1 cellular context compared by ENCODE assay signal in the genomic region with DNA sequence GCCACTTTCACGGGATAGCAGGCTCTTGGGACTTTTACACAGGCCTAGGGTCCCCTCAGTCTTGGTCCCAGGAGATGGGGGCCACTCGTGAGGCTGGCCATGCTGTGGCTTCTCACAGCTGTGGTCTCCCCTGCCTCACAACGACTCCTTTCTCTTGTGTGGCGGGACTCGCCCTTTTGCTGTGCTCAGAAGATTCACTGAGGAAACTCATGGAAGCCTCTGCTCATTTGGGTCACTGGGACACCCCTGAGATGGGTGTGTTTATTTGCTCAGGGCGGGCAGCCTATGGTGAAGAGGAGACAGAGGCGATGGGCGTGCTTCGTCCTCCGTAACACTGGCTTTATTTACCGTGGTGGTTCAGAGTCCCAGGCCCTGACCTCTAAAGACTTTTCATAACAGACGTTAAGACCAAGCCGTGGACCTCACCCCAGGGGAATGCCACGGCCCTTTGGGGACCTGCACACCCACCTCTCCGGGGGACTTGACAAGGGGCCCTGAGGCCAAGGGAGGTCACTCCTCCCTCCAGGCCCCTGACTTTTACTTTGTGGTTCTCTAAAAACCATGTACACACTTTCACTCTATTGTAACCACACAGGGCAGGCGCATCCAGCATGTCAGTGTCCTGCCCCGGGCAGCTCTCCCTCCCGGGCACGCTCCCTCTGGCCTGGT.
TF ChIP-seq lines count a peak whose summit lies in the region.

No MANE protein-coding gene starts in this region.

TF ChIP-seq in GM23338, 12 proteins besides CTCF, POLR2A, EP300 and RAD21 (continued from another document):
- TF ChIP-seq, protein P1, sequence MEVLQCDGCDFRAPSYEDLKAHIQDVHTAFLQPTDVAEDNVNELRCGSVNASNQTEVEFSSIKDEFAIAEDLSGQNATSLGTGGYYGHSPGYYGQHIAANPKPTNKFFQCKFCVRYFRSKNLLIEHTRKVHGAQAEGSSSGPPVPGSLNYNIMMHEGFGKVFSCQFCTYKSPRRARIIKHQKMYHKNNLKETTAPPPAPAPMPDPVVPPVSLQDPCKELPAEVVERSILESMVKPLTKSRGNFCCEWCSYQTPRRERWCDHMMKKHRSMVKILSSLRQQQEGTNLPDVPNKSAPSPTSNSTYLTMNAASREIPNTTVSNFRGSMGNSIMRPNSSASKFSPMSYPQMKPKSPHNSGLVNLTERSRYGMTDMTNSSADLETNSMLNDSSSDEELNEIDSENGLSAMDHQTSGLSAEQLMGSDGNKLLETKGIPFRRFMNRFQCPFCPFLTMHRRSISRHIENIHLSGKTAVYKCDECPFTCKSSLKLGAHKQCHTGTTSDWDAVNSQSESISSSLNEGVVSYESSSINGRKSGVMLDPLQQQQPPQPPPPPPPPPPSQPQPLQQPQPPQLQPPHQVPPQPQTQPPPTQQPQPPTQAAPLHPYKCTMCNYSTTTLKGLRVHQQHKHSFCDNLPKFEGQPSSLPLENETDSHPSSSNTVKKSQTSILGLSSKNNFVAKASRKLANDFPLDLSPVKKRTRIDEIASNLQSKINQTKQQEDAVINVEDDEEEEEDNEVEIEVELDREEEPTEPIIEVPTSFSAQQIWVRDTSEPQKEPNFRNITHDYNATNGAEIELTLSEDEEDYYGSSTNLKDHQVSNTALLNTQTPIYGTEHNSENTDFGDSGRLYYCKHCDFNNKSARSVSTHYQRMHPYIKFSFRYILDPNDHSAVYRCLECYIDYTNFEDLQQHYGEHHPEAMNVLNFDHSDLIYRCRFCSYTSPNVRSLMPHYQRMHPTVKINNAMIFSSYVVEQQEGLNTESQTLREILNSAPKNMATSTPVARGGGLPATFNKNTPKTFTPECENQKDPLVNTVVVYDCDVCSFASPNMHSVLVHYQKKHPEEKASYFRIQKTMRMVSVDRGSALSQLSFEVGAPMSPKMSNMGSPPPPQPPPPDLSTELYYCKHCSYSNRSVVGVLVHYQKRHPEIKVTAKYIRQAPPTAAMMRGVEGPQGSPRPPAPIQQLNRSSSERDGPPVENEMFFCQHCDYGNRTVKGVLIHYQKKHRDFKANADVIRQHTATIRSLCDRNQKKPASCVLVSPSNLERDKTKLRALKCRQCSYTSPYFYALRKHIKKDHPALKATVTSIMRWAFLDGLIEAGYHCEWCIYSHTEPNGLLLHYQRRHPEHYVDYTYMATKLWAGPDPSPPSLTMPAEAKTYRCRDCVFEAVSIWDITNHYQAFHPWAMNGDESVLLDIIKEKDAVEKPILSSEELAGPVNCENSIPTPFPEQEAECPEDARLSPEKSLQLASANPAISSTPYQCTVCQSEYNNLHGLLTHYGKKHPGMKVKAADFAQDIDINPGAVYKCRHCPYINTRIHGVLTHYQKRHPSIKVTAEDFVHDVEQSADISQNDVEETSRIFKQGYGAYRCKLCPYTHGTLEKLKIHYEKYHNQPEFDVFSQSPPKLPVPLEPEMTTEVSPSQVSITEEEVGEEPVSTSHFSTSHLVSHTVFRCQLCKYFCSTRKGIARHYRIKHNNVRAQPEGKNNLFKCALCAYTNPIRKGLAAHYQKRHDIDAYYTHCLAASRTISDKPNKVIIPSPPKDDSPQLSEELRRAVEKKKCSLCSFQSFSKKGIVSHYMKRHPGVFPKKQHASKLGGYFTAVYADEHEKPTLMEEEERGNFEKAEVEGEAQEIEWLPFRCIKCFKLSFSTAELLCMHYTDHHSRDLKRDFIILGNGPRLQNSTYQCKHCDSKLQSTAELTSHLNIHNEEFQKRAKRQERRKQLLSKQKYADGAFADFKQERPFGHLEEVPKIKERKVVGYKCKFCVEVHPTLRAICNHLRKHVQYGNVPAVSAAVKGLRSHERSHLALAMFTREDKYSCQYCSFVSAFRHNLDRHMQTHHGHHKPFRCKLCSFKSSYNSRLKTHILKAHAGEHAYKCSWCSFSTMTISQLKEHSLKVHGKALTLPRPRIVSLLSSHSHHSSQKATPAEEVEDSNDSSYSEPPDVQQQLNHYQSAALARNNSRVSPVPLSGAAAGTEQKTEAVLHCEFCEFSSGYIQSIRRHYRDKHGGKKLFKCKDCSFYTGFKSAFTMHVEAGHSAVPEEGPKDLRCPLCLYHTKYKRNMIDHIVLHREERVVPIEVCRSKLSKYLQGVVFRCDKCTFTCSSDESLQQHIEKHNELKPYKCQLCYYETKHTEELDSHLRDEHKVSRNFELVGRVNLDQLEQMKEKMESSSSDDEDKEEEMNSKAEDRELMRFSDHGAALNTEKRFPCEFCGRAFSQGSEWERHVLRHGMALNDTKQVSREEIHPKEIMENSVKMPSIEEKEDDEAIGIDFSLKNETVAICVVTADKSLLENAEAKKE (CRISPR knock-in tag; IDR thresholded peaks at IDR 0.05), result no peak
TF ChIP-seq in GM23338: peak in this region for 0.
